ENCODE assay signal across 9 cellular contexts in genomic region chr15:69450968-69451695, GRCh38. TPM values are rescaled to one million over a fixed set of nuclear protein-coding genes. Genes with fewer than 3 reads are reported as not detected.
DNase-seq lines count a peak whose midpoint lies in the region; ATAC-seq and TF ChIP-seq lines count a peak whose summit lies in the region.
"Had no signal": no experiment of that assay in that cellular context is flagged by ENCODE, and none has a peak within 500 bp of the region (broad histone marks: within the 10 kb centered on the region; RNA-seq: fewer than 3 reads in every experiment).

No MANE protein-coding gene starts in this region.

- H3K27me3 Mint-ChIP-seq in activated naive CD4-positive, alpha-beta T cell treated with anti-CD3 and anti-CD28 coated beads, Interleukin-2, amount 50 U/mL, for 24 hours = no peaks in the 10 kb centered on the region
- H3K27me3 Mint-ChIP-seq in T-helper 2 cell treated with Interferon-gamma antibody and Interleukin-4, amounts not matched to agents 5 μg/mL and 100 μg/mL, for 36 hours (ENCODE audit: low read depth) = no peaks in the 10 kb centered on the region

- peak overlapping the region; percentile 84 for H3K4me2 ChIP-seq in hepatocyte

- ATAC-seq in activated naive CD4-positive, alpha-beta T cell treated with anti-CD3 and anti-CD28 coated beads, Interleukin-2, amount 50 U/mL, for 72 hours = no peak
- ATAC-seq in HG03442 (IDR thresholded peaks at IDR 0.05; ENCODE audit: unreplicated experiment) (no peak), HG03469 (IDR thresholded peaks at IDR 0.05; ENCODE audit: unreplicated experiment) (no peak)

- peaks cover 27% of the 10 kb centered on the region for H3K36me3 Mint-ChIP-seq in activated naive CD4-positive, alpha-beta T cell treated with anti-CD3 and anti-CD28 coated beads, Interleukin-2, amount 50 U/mL, for 24 hours
- H3K36me3 Mint-ChIP-seq in activated naive CD4-positive, alpha-beta T cell treated with anti-CD3 and anti-CD28 coated beads, Interleukin-2, amount 50 U/mL, for 72 hours = peaks cover 45 to 46% of the 10 kb centered on the region in 2 donors
- H3K36me3 Mint-ChIP-seq in T-helper 2 cell treated with Interferon-gamma antibody and Interleukin-4, amounts not matched to agents 5 μg/mL and 100 μg/mL, for 36 hours (ENCODE audit: low read depth) = peaks cover 50% of the 10 kb centered on the region

- no peak overlapping the region for H3K4me3 ChIP-seq in hepatocyte
- H3K4me3 ChIP-seq in uterus = peak overlapping the region in 1 of 2 donors; percentile 76

- H3K4me1 ChIP-seq in hepatocyte (ENCODE audit: insufficient read depth) (peaks cover 16% of the 10 kb centered on the region), uterus (peaks cover 0 to 5% of the 10 kb centered on the region in 2 donors)

- H4K20me1 ChIP-seq in hepatocyte (ENCODE audit: insufficient read depth, poor library complexity, severe bottlenecking) = peaks cover 30% of the 10 kb centered on the region

- intact Hi-C loops in uterus (cut with DNase I; ENCODE audit: low total_unique reads) = no loop called here

- H3K27ac Mint-ChIP-seq in activated naive CD4-positive, alpha-beta T cell treated with anti-CD3 and anti-CD28 coated beads, Interleukin-2, amount 50 U/mL, for 24 hours = peak overlapping the region; percentile 8
- H3K27ac Mint-ChIP-seq in activated naive CD4-positive, alpha-beta T cell treated with anti-CD3 and anti-CD28 coated beads, Interleukin-2, amount 50 U/mL, for 72 hours = peak overlapping the region in 1 of 2 donors; percentile 65
- H3K27ac Mint-ChIP-seq in T-helper 2 cell treated with Interferon-gamma antibody and Interleukin-4, amounts not matched to agents 5 μg/mL and 100 μg/mL, for 36 hours = peak overlapping the region; percentile 99

- H3K79me2 ChIP-seq in hepatocyte = peaks cover 33% of the 10 kb centered on the region

- peak overlapping the region; percentile 99 for H3K4me3 Mint-ChIP-seq in activated naive CD4-positive, alpha-beta T cell treated with anti-CD3 and anti-CD28 coated beads, Interleukin-2, amount 50 U/mL, for 24 hours
- peak overlapping the region; percentile 95 for H3K4me3 Mint-ChIP-seq in T-helper 2 cell treated with Interferon-gamma antibody and Interleukin-4, amounts not matched to agents 5 μg/mL and 100 μg/mL, for 36 hours

- H2AFZ ChIP-seq in hepatocyte = no peak overlapping the region

- no peaks in the 10 kb centered on the region for H3K9me3 Mint-ChIP-seq in activated naive CD4-positive, alpha-beta T cell treated with anti-CD3 and anti-CD28 coated beads, Interleukin-2, amount 50 U/mL, for 24 hours
- H3K9me3 Mint-ChIP-seq in activated naive CD4-positive, alpha-beta T cell treated with anti-CD3 and anti-CD28 coated beads, Interleukin-2, amount 50 U/mL, for 72 hours = no peaks in the 10 kb centered on the region
- H3K9me3 Mint-ChIP-seq in T-helper 2 cell treated with Interferon-gamma antibody and Interleukin-4, amounts not matched to agents 5 μg/mL and 100 μg/mL, for 36 hours = no peaks in the 10 kb centered on the region

- 90% methylated on average over 12 of the region's 12 CpGs for WGBS in hepatocyte (ENCODE audit: low lambda C conversion rate, missing lambda C conversion rate)

- TF ChIP-seq CTCF in hepatocyte (IDR thresholded peaks at IDR 0.05; ENCODE audit: poor library complexity) (no peak), uterus (IDR thresholded peaks at IDR 0.05) (no peak)

- H3K27ac ChIP-seq in hepatocyte = no peak overlapping the region
- H3K27ac ChIP-seq in uterus = peak overlapping the region; percentile 91 to 95

- H3K27me3 ChIP-seq in hepatocyte (no peaks in the 10 kb centered on the region), uterus (no peaks in the 10 kb centered on the region)

- H3K9me3 ChIP-seq in hepatocyte (ENCODE audit: low read depth) = no peaks in the 10 kb centered on the region
- no peaks in the 10 kb centered on the region for H3K9me3 ChIP-seq in uterus

- TF ChIP-seq POLR2A in uterus (IDR thresholded peaks at IDR 0.05) = no peak

- no peak for DNase-seq in activated naive CD4-positive, alpha-beta T cell treated with anti-CD3 and anti-CD28 coated beads, Interleukin-2, amount 50 U/mL, for 72 hours (ENCODE audit: low spot score in 2 of 2)
- no peak for DNase-seq in T-helper 2 cell treated with Interferon-gamma antibody and Interleukin-4, amounts not matched to agents 5 μg/mL and 100 μg/mL, for 36 hours (ENCODE audit: low spot score)
- no peak for DNase-seq in hepatocyte (ENCODE audit: low spot score)
- DNase-seq in uterus = no peak
- no peak for DNase-seq in NCI-H1417 (lab: John Stamatoyannopoulos, UW)
- DNase-seq: H7 had no signal

- H3K36me3 ChIP-seq in hepatocyte (replicated peaks; ENCODE audit: insufficient read depth, low read depth) (no peaks in the 10 kb centered on the region), uterus (no peaks in the 10 kb centered on the region)

- H3K9me2 ChIP-seq in hepatocyte (replicated peaks; ENCODE audit: insufficient read depth) = no peaks in the 10 kb centered on the region

- peaks cover 31% of the 10 kb centered on the region for H3K4me1 Mint-ChIP-seq in activated naive CD4-positive, alpha-beta T cell treated with anti-CD3 and anti-CD28 coated beads, Interleukin-2, amount 50 U/mL, for 24 hours
- peaks cover 29% of the 10 kb centered on the region for H3K4me1 Mint-ChIP-seq in T-helper 2 cell treated with Interferon-gamma antibody and Interleukin-4, amounts not matched to agents 5 μg/mL and 100 μg/mL, for 36 hours (ENCODE audit: low read depth)

RNA-seq across cellular contexts. Expression of gene RPLP1, which starts 1.5 kb away (rescaled TPM):
- total RNA-seq in activated naive CD4-positive, alpha-beta T cell treated with anti-CD3 and anti-CD28 coated beads, Interleukin-2, amount 50 U/mL, for 72 hours = 1,000 to 10,000 TPM; 2,158 to 2,424 TPM
- 210 and 218 TPM in 2 replicates for total RNA-seq in hepatocyte
- 803 and 884 TPM in 2 replicates for polyA plus RNA-seq in hepatocyte
- total RNA-seq in uterus = 1,000 to 10,000 TPM in 3 of 4 donors, 10 to 100 TPM in 1; 61.5 to 2,786 (median 1,440) TPM

RNA-seq across cellular contexts. Expression of gene KIF23, which starts 37.0 kb away (rescaled TPM):
- total RNA-seq in activated naive CD4-positive, alpha-beta T cell treated with anti-CD3 and anti-CD28 coated beads, Interleukin-2, amount 50 U/mL, for 72 hours = 100 to 1,000 TPM in 1 of 2 donors, 10 to 100 TPM in 1; 45.0 to 120 TPM
- total RNA-seq in hepatocyte (12.0 and 13.9 TPM in 2 replicates), uterus (10 to 100 TPM in 1 of 4 donors, 1 to 10 TPM in 3; 2.6 to 39.3 (median 4.3) TPM)
- polyA plus RNA-seq in hepatocyte = 7.6 and 14.1 TPM in 2 replicates
